8 cellular contexts compared by ENCODE assay signal in genomic region chr17:59828819-59829216, GRCh38.
DNase-seq lines count a peak whose midpoint lies in the region; ATAC-seq and TF ChIP-seq lines count a peak whose summit lies in the region.
"Not testable (repeated sequence)": the region's sequence is repeated elsewhere in the genome, so short reads cannot be mapped to it uniquely, and the experiment has no call there.

No MANE protein-coding gene starts in this region.

- TF ChIP-seq CTCF in GM12865 (IDR thresholded peaks at IDR 0.05; ENCODE audit: insufficient read depth, low read depth, low read length, missing control alignments); Loucy (conservative IDR thresholded peaks at IDR 0.05; ENCODE audit: low read length); activated B cell treated with CpG ODN at 0.5 μM for 24 hours (IDR thresholded peaks at IDR 0.05); esophagus squamous epithelium (IDR thresholded peaks at IDR 0.05); upper lobe of right lung (IDR thresholded peaks at IDR 0.05): not testable (repeated sequence)

- not testable (repeated sequence) for DNase-seq in GM12865 (ENCODE audit: low read depth); activated B cell treated with CpG ODN at 0.5 μM for 24 hours; activated naive CD8-positive, alpha-beta T cell treated with anti-CD3 and anti-CD28 coated beads, Interleukin-2, amount 10 ng/mL, durations not matched to agents 7 days and 5 days; esophagus squamous epithelium (lab: John Stamatoyannopoulos, UW); upper lobe of right lung

- not testable (repeated sequence) for H2AFZ ChIP-seq in Loucy (ENCODE audit: low read length)

- H3K79me2 ChIP-seq in Loucy (ENCODE audit: insufficient read depth, low read length): peaks cover 56% of the 10 kb centered on the region

- not testable (repeated sequence) for H3K9me2 ChIP-seq in Loucy (replicated peaks; ENCODE audit: low read depth, low read length)

- peak; percentile 3 for ATAC-seq in activated B cell treated with CpG ODN at 0.5 μM for 24 hours (ENCODE audit: low read depth)
- not testable (repeated sequence) for ATAC-seq in activated naive CD8-positive, alpha-beta T cell treated with anti-CD3 and anti-CD28 coated beads, Interleukin-2, amount 10 ng/mL, durations not matched to agents 7 days and 5 days (ENCODE audit: low read depth); upper lobe of right lung

- H3K4me3 ChIP-seq in GM12865 (ENCODE audit: low read depth, low read length) (peak overlapping the region; percentile 84), Loucy (ENCODE audit: low read length, poor library complexity, severe bottlenecking) (peak overlapping the region; percentile 74), esophagus squamous epithelium (peak overlapping the region in 2 of 4 donors; percentile 11 to 34), skeletal muscle satellite cell (ENCODE audit: low read length) (peak overlapping the region; percentile 1)
- H3K4me3 ChIP-seq in mesodermal cell (ENCODE audit: extremely low read depth, insufficient read depth, low read length, poor library complexity, severe bottlenecking); upper lobe of right lung: not testable (repeated sequence)

- peak overlapping the region; percentile 88 for H3K27ac Mint-ChIP-seq in activated B cell treated with CpG ODN at 0.5 μM for 24 hours
- peak overlapping the region; percentile 96 for H3K27ac Mint-ChIP-seq in activated naive CD8-positive, alpha-beta T cell treated with anti-CD3 and anti-CD28 coated beads, Interleukin-2, amount 10 ng/mL, durations not matched to agents 7 days and 5 days

- H4K20me1 ChIP-seq in Loucy (ENCODE audit: insufficient read depth, low read length, poor library complexity, severe bottlenecking): not testable (repeated sequence)

- CTCF ChIA-PET in activated B cell treated with CpG ODN at 0.5 μM for 24 hours (lab: Charles Lee): interaction anchor here (0.6 to 2.0 kb wide), 6 partner anchors 10 to 75 kb away, joined by 3 to 13 read pairs (median 4); no protein-coding TSS in a partner anchor

- H3K4me1 ChIP-seq in Loucy (ENCODE audit: insufficient read depth, low read length, poor library complexity, severe bottlenecking) (peaks cover 79% of the 10 kb centered on the region), esophagus squamous epithelium (peaks cover 24 to 73% (median 44%) of the 10 kb centered on the region in 3 donors), mesodermal cell (ENCODE audit: control insufficient read depth, insufficient read depth, low read length, poor library complexity, severe bottlenecking) (peaks cover 49% of the 10 kb centered on the region), skeletal muscle satellite cell (ENCODE audit: control insufficient read depth, insufficient read depth, low read length) (peaks cover 61% of the 10 kb centered on the region), upper lobe of right lung (peaks cover 51% of the 10 kb centered on the region)

- WGBS in esophagus squamous epithelium, 2 donors: 19 to 30% methylated on average over 6 to 7 of the region's 7 CpGs
- 85 to 100% methylated on average over 1 to 5 of the region's 7 CpGs for WGBS in mesodermal cell (ENCODE audit: insufficient coverage in 2 of 2), 2 experiments

- POLR2A ChIA-PET in activated B cell treated with CpG ODN at 0.5 μM for 24 hours (lab: Charles Lee): interaction anchor here (1.0 to 8.0 kb wide), 10 partner anchors 15 to 210 kb away, joined by 3 to 154 read pairs (median 4); partner anchors contain the start of genes RPS6KB1 and TUBD1
- POLR2A ChIA-PET in activated naive CD8-positive, alpha-beta T cell treated with anti-CD3 and anti-CD28 coated beads, Interleukin-2, amount 10 ng/mL, durations not matched to agents 7 days and 5 days (lab: Charles Lee): interaction anchor here (0.5 to 8.9 kb wide), 6 partner anchors 11 to 187 kb away, joined by 3 to 158 read pairs (median 5); no protein-coding TSS in a partner anchor

- not testable (repeated sequence) for H3K9me3 Mint-ChIP-seq in activated B cell treated with CpG ODN at 0.5 μM for 24 hours; activated naive CD8-positive, alpha-beta T cell treated with anti-CD3 and anti-CD28 coated beads, Interleukin-2, amount 10 ng/mL, durations not matched to agents 7 days and 5 days

- peak overlapping the region; percentile 81 for H3K4me3 Mint-ChIP-seq in activated B cell treated with CpG ODN at 0.5 μM for 24 hours
- peak overlapping the region; percentile 82 for H3K4me3 Mint-ChIP-seq in activated naive CD8-positive, alpha-beta T cell treated with anti-CD3 and anti-CD28 coated beads, Interleukin-2, amount 10 ng/mL, durations not matched to agents 7 days and 5 days

- not testable (repeated sequence) for H3K9me3 ChIP-seq in Loucy (ENCODE audit: insufficient read depth, low read depth, low read length); esophagus squamous epithelium; mesodermal cell (ENCODE audit: control insufficient read depth, low read length); skeletal muscle satellite cell (replicated peaks; ENCODE audit: low read length); upper lobe of right lung

- peaks cover 80% of the 10 kb centered on the region for H3K4me1 Mint-ChIP-seq in activated B cell treated with CpG ODN at 0.5 μM for 24 hours
- H3K4me1 Mint-ChIP-seq in activated naive CD8-positive, alpha-beta T cell treated with anti-CD3 and anti-CD28 coated beads, Interleukin-2, amount 10 ng/mL, durations not matched to agents 7 days and 5 days: peaks cover 66% of the 10 kb centered on the region

- peaks cover 32% of the 10 kb centered on the region for H3F3A ChIP-seq in Loucy (ENCODE audit: low read depth)

- intact Hi-C loops in activated B cell treated with CpG ODN at 0.5 μM for 24 hours (cut with micrococcal nuclease): loop anchor here (1.0 to 2.0 kb wide), 5 partner anchors 8 to 43 kb away; no protein-coding TSS in a partner anchor
- intact Hi-C loops in esophagus squamous epithelium (cut with DNase I); upper lobe of right lung (cut with DNase I): not testable (repeated sequence)

- not testable (repeated sequence) for H3K36me3 ChIP-seq in Loucy (ENCODE audit: insufficient read depth, low read length); esophagus squamous epithelium; mesodermal cell (ENCODE audit: control insufficient read depth, insufficient read depth, low read length); skeletal muscle satellite cell (ENCODE audit: insufficient read depth, low read length); upper lobe of right lung

- not testable (repeated sequence) for TF ChIP-seq POLR2A in esophagus squamous epithelium (IDR thresholded peaks at IDR 0.05)

- H3K27ac ChIP-seq in esophagus squamous epithelium (peak overlapping the region; percentile 75 to 87 (median 81)), mesodermal cell (ENCODE audit: low read depth, low read length, severe bottlenecking) (peak overlapping the region; percentile 75), upper lobe of right lung (peak overlapping the region; percentile 62)

- H3K9ac ChIP-seq in Loucy (ENCODE audit: low read depth, low read length, poor library complexity, severe bottlenecking): peak overlapping the region; percentile 93
- H3K9ac ChIP-seq in skeletal muscle satellite cell (ENCODE audit: low read depth, low read length): peak overlapping the region; percentile 57

- H3K27me3 Mint-ChIP-seq in activated B cell treated with CpG ODN at 0.5 μM for 24 hours; activated naive CD8-positive, alpha-beta T cell treated with anti-CD3 and anti-CD28 coated beads, Interleukin-2, amount 10 ng/mL, durations not matched to agents 7 days and 5 days: not testable (repeated sequence)

- H3K36me3 Mint-ChIP-seq in activated B cell treated with CpG ODN at 0.5 μM for 24 hours (ENCODE audit: low read depth); activated naive CD8-positive, alpha-beta T cell treated with anti-CD3 and anti-CD28 coated beads, Interleukin-2, amount 10 ng/mL, durations not matched to agents 7 days and 5 days: not testable (repeated sequence)

- H3K4me2 ChIP-seq in Loucy (ENCODE audit: low read depth, low read length, poor library complexity, severe bottlenecking) (peak overlapping the region; percentile 98), skeletal muscle satellite cell (ENCODE audit: low read length) (peak overlapping the region; percentile 44)

- H3K27me3 ChIP-seq in Loucy (ENCODE audit: insufficient read depth, low read length, poor library complexity, severe bottlenecking); esophagus squamous epithelium; skeletal muscle satellite cell (ENCODE audit: control insufficient read depth, insufficient read depth, low read length); upper lobe of right lung: not testable (repeated sequence)
